In the genomic region with DNA sequence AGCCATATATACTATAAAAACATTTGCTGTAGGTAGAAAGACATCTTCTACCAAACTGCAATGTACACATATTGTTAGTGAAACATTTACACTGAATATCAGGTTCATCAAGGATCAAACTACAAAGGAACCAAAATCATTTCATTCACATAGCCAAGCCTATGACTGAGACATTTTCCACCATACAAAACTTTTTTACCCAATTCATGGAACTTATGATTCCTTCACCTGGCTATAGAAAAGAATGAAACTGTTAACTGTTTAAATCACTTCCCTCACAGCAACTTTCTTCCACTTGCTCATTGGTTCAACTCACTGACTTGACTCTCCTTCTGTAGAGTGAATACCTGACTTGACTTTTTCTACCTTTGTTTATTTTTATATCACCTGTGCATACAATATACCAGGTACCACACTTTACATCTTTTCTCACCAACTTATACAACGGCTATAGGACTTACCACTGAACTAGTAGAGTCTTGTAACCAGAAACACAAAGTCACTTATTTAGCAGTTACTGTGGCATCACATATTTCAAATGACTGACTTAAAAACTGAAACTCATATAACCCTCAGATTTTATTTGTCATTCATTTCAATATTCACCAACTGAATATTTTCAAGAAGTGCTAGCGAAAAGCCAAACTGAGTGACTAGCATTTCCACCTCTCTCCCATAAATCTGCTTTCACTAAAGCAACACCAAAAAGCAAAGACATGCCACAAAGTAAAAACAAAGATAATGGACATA, we compare ENCODE assay signal across 16 cellular contexts.
"Had no signal": no experiment of that assay in that cellular context is flagged by ENCODE, and none has a peak within 500 bp of the region (broad histone marks: within the 10 kb centered on the region; RNA-seq: fewer than 3 reads in every experiment).

No MANE protein-coding gene starts in this region.

- H3K27me3 ChIP-seq: colonic mucosa, ovary, sigmoid colon, spleen, tibial artery, uterus had no signal

- H3K27ac ChIP-seq: colonic mucosa, lower lobe of right lung, ovary, sigmoid colon, spleen, tibial artery, uterus had no signal

- ATAC-seq: esophagus mucosa, left colon, lower lobe of right lung had no signal

- H3K9me3 Mint-ChIP-seq: mesothelial cell of epicardium had no signal

- H3K4me3 ChIP-seq: colonic mucosa, lower lobe of right lung, ovary, sigmoid colon, spleen, tibial artery, uterus had no signal

- H3K9me3 ChIP-seq: colonic mucosa, lower lobe of right lung, ovary, sigmoid colon, spleen, tibial artery, uterus had no signal

- H3K4me3 Mint-ChIP-seq: brain, mesothelial cell of epicardium had no signal

- H3K4me1 ChIP-seq: colonic mucosa, lower lobe of right lung, uterus had no signal

- H3K27ac Mint-ChIP-seq: brain, mesothelial cell of epicardium had no signal

- H3K27me3 Mint-ChIP-seq: brain had no signal

- H3K36me3 ChIP-seq: colonic mucosa, lower lobe of right lung, ovary, sigmoid colon, spleen, tibial artery, uterus had no signal

- DNase-seq: activated CD4-positive, alpha-beta T cell treated with anti-CD3 and anti-CD28 coated beads for 1 hour; amygdala; central memory CD4-positive, alpha-beta T cell; colonic mucosa; left colon; lower lobe of right lung; ovary; sigmoid colon; spleen; SW 1271; T-helper 9 cell; tibial artery; uterus had no signal
